8 cellular contexts compared by ENCODE assay signal in genomic region chr22:40193429-40194421, GRCh38. TPM values are rescaled to one million over a fixed set of nuclear protein-coding genes. Genes with fewer than 3 reads are reported as not detected.
DNase-seq lines count a peak whose midpoint lies in the region; TF ChIP-seq lines count a peak whose summit lies in the region.

No MANE protein-coding gene starts in this region.

- WGBS in endodermal cell (ENCODE audit: insufficient coverage in 1 of 2, insufficient read length in 1 of 2), 2 experiments: 23 to 28% methylated on average over 12 to 13 of the region's 13 CpGs

- H2AFZ ChIP-seq in neural progenitor cell (replicated peaks): no peak overlapping the region

- peak overlapping the region; percentile 89 for H3K27ac Mint-ChIP-seq in endodermal cell
- peak overlapping the region; percentile 17 for H3K27ac Mint-ChIP-seq in neural progenitor cell

- peak; percentile 17 to 31 for DNase-seq in NCI-H526 (lab: John Stamatoyannopoulos, UW)
- DNase-seq in endodermal cell: peak; percentile 81
- peak; percentile 55 for DNase-seq in neural progenitor cell (ENCODE audit: low spot score)
- DNase-seq in C1 segment of cervical spinal cord (lab: John Stamatoyannopoulos, UW): no peak
- no peak for DNase-seq in activated effector memory CD4-positive, alpha-beta T cell treated with anti-CD3 and anti-CD28 coated beads, Interleukin-2, amount 50 U/mL, for 16 hours
- no peak for DNase-seq in NCI-H748 (lab: John Stamatoyannopoulos, UW; ENCODE audit: unreplicated experiment)
- DNase-seq in MV-4-11 (lab: John Stamatoyannopoulos, UW): no peak

- H3K4me1 ChIP-seq in DOHH2 (ENCODE audit: control insufficient read depth, low read length): peaks cover 50% of the 10 kb centered on the region
- peaks cover 23% of the 10 kb centered on the region for H3K4me1 ChIP-seq in endodermal cell (ENCODE audit: control insufficient read depth, insufficient read depth, low read length)
- peaks cover 46% of the 10 kb centered on the region for H3K4me1 ChIP-seq in neural progenitor cell

- H3K9me2 ChIP-seq in DOHH2 (replicated peaks; ENCODE audit: control insufficient read depth, low read length): no peaks in the 10 kb centered on the region

- H3K27ac ChIP-seq in DOHH2 (ENCODE audit: low read depth, low read length) (no peak overlapping the region; the same call in 1 of the 2 replicates), endodermal cell (ENCODE audit: low read depth, low read length) (peak overlapping the region; percentile 30), neural progenitor cell (peak overlapping the region; percentile 32)

- H3K4me3 Mint-ChIP-seq in endodermal cell (peak overlapping the region; percentile 35), neural progenitor cell (peak overlapping the region; percentile 8)

- H3K9ac ChIP-seq in endodermal cell (ENCODE audit: extremely low read depth, low read length, poor library complexity, severe bottlenecking) (no peak overlapping the region), neural progenitor cell (no peak overlapping the region)

- peaks cover 25% of the 10 kb centered on the region for H4K20me1 ChIP-seq in DOHH2 (ENCODE audit: control insufficient read depth, insufficient read depth, low read depth, low read length)
- peaks cover 100% of the 10 kb centered on the region for H4K20me1 ChIP-seq in neural progenitor cell (ENCODE audit: low read depth)

- peak; percentile 66 for TF ChIP-seq CTCF in DOHH2 (IDR thresholded peaks at IDR 0.05; ENCODE audit: low read depth, low read length, poor library complexity, severe bottlenecking)
- TF ChIP-seq CTCF in endodermal cell (conservative IDR thresholded peaks at IDR 0.05): peak; percentile 68
- TF ChIP-seq CTCF in neural progenitor cell (IDR thresholded peaks at IDR 0.05): peak; percentile 60

- no peaks in the 10 kb centered on the region for H3K9me3 ChIP-seq in DOHH2 (ENCODE audit: control insufficient read depth, insufficient read depth, low read length)
- H3K9me3 ChIP-seq in endodermal cell (ENCODE audit: control insufficient read depth, low read length): no peaks in the 10 kb centered on the region
- no peaks in the 10 kb centered on the region for H3K9me3 ChIP-seq in neural progenitor cell (ENCODE audit: low read depth)

- H3K27me3 ChIP-seq in DOHH2 (ENCODE audit: control insufficient read depth, low read length): no peaks in the 10 kb centered on the region
- no peaks in the 10 kb centered on the region for H3K27me3 ChIP-seq in endodermal cell (ENCODE audit: control insufficient read depth, insufficient read depth, low read length, poor library complexity, severe bottlenecking)
- H3K27me3 ChIP-seq in neural progenitor cell: no peaks in the 10 kb centered on the region

- H3K79me2 ChIP-seq in DOHH2 (ENCODE audit: control insufficient read depth, low read length) (peaks cover 98% of the 10 kb centered on the region), neural progenitor cell (ENCODE audit: low read depth) (peaks cover 100% of the 10 kb centered on the region)

- H3K9me3 Mint-ChIP-seq in endodermal cell (no peaks in the 10 kb centered on the region), neural progenitor cell (no peaks in the 10 kb centered on the region)

- H3K4me1 Mint-ChIP-seq in endodermal cell (peaks cover 72% of the 10 kb centered on the region), neural progenitor cell (peaks cover 28% of the 10 kb centered on the region)

- no peak overlapping the region for H3K4me3 ChIP-seq in DOHH2 (ENCODE audit: low read length)
- peak overlapping the region; percentile 68 for H3K4me3 ChIP-seq in endodermal cell (ENCODE audit: low read length)
- peak overlapping the region; percentile 17 for H3K4me3 ChIP-seq in neural progenitor cell

- H3K27me3 Mint-ChIP-seq in endodermal cell (ENCODE audit: insufficient read depth) (no peaks in the 10 kb centered on the region), neural progenitor cell (ENCODE audit: insufficient read depth, low read depth) (peaks cover 3% of the 10 kb centered on the region)

- H3K36me3 Mint-ChIP-seq in endodermal cell (ENCODE audit: low read depth) (peaks cover 5% of the 10 kb centered on the region), neural progenitor cell (peaks cover 13% of the 10 kb centered on the region)

- H3K36me3 ChIP-seq in DOHH2 (ENCODE audit: control insufficient read depth, low read length): no peaks in the 10 kb centered on the region
- H3K36me3 ChIP-seq in endodermal cell (ENCODE audit: control insufficient read depth, insufficient read depth, low read length): no peaks in the 10 kb centered on the region
- H3K36me3 ChIP-seq in neural progenitor cell: no peaks in the 10 kb centered on the region

- H3K4me2 ChIP-seq in DOHH2 (ENCODE audit: low read length): peak overlapping the region; percentile 16; the same call in 1 of the 2 replicates
- H3K4me2 ChIP-seq in neural progenitor cell: peak overlapping the region; percentile 68

- no peaks in the 10 kb centered on the region for H3F3A ChIP-seq in DOHH2 (ENCODE audit: control insufficient read depth, insufficient read depth)
- H3F3A ChIP-seq in neural progenitor cell (ENCODE audit: low read depth): peaks cover 22% of the 10 kb centered on the region

RNA-seq across cellular contexts. Expression of gene TNRC6B, which starts 16.0 kb away (rescaled TPM):
- total RNA-seq in endodermal cell (10 to 100 TPM; 57.5 to 62.5 TPM), neural progenitor cell (ENCODE audit: low replicate concordance) (35.9 and 60.0 TPM in 2 replicates)
- 13.7 TPM for polyA plus RNA-seq in endodermal cell (2013, experiment 1 of 2)
- 14.7 TPM for polyA plus RNA-seq in endodermal cell (2013, experiment 2 of 2)

Comparison
In these comparisons a context has a peak if more than half of its experiments do, and no peak if none do; other contexts are left out.
1. DNase-seq: peak in NCI-H526 (2 of 2), endodermal cell (single experiment) and neural progenitor cell (single experiment); none in C1 segment of cervical spinal cord (0 of 14), activated effector memory CD4-positive, alpha-beta T cell treated with anti-CD3 and anti-CD28 coated beads, Interleukin-2, amount 50 U/mL, for 16 hours (single experiment), NCI-H748 (single experiment) and MV-4-11 (single experiment).
2. Peak in every context shown above with its lines, with median percentiles within 50 percentile points of each other: CTCF ChIP-seq.